In the genomic region with DNA sequence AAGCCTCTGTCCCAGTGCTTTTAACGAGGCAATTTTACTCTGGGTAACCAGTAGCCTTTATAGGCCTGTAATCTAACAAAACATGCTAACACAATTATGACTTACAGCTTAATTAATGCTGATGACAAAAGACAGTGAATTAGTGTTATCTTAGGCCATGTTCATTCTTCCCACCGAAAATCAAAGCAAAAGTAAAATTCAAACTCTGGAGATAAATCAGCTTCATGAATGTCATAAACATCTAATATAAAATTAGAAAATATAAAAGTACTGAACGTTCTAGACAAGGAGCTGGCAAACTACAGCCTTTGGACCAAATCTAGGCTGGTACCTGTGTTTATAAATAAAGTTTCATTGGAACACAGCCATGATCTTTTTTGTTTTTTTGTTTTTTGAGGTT, we compare ENCODE assay signal across 11 cellular contexts. TPM values are rescaled to one million over a fixed set of nuclear protein-coding genes. Genes with fewer than 3 reads are reported as not detected.
"Had no signal": no experiment of that assay in that cellular context is flagged by ENCODE, and none has a peak within 500 bp of the region (broad histone marks: within the 10 kb centered on the region; RNA-seq: fewer than 3 reads in every experiment).

No MANE protein-coding gene starts in this region.

- H3K4me3 Mint-ChIP-seq: HFFc6 had no signal

- DNase-seq: GM23248, H7, HFFc6, IMR-90, KG1 had no signal

- H3K9me3 ChIP-seq: HAP-1 had no signal

- H3K36me3 ChIP-seq: HAP-1 had no signal

- H3K4me1 ChIP-seq: HAP-1 had no signal

- H3K27ac ChIP-seq: GM23248 had no signal

- H3K27ac Mint-ChIP-seq: HFFc6 had no signal

- ATAC-seq: HCT116, K562 had no signal

- H2AFZ ChIP-seq: GM23248 had no signal

- FAIRE-seq: H1, HTR-8/SVneo, K562 had no signal

- H3K4me3 ChIP-seq: GM23248, HAP-1, K562 had no signal

RNA-seq across cellular contexts. Expression of a gene that starts 18.6 kb away (rescaled TPM):
- total RNA-seq: HFFc6, HT-29, IMR-90 had no signal
- polyA plus RNA-seq: GM23248 had no signal
